In the genomic region with DNA sequence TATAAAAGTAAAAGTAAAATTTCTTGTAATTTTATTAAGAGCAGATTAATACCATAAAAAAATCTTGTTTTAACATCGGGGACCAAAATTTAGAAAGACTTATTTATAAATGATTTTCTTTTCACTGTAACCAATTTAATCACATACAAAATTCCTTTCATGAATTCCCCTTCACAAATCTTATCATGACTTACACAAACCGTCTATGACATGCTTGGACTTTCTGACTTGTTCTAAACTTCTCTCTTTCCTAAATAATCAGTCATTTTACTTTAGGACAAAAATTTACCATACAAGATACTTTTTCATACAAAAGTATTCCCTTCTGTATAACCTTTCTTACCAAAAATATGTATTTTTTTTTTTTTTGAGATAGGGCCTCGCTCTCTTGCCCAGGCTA, we compare ENCODE assay signal across 1 cellular context.
A peak's percentile ranks its signal among the peaks of the same experiment; 100 is the strongest.
TF ChIP-seq lines count a peak whose summit lies in the region.

No MANE protein-coding gene starts in this region.

TF ChIP-seq in HepG2, 621 proteins besides CTCF, POLR2A, EP300 and RAD21 (continued from another document):
- TF ChIP-seq, protein P1, sequence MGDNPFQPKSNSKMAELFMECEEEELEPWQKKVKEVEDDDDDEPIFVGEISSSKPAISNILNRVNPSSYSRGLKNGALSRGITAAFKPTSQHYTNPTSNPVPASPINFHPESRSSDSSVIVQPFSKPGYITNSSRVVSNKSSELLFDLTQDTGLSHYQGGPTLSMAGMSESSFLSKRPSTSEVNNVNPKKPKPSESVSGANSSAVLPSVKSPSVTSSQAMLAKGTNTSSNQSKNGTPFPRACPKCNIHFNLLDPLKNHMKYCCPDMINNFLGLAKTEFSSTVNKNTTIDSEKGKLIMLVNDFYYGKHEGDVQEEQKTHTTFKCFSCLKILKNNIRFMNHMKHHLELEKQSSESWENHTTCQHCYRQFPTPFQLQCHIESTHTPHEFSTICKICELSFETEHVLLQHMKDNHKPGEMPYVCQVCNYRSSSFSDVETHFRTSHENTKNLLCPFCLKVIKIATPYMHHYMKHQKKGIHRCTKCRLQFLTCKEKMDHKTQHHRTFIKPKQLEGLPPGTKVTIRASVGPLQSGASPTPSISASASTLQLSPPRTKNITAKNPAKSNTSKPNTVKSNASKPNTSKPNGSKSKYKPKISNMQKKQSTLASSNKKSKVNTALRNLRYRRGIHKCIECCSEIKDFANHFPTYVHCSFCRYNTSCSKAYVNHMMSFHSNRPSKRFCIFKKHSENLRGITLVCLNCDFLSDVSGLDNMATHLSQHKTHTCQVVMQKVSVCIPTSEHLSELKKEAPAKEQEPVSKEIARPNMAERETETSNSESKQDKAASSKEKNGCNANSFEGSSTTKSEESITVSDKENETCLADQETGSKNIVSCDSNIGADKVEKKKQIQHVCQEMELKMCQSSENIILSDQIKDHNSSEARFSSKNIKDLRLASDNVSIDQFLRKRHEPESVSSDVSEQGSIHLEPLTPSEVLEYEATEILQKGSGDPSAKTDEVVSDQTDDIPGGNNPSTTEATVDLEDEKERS (CRISPR knock-in tag; IDR thresholded peaks at IDR 0.05): peak; percentile 75; the same call in 1 of the 2 replicates
- TF ChIP-seq ZNF703 (CRISPR knock-in tag; IDR thresholded peaks at IDR 0.05; ENCODE audit: borderline replicate concordance): no peak
- peak; percentile 90; the same call in 1 of the 2 replicates for TF ChIP-seq ZNF724P (CRISPR knock-in tag; IDR thresholded peaks at IDR 0.05; ENCODE audit: borderline replicate concordance)
TF ChIP-seq in HepG2: peak in this region for 4.
